Comparison of ENCODE assay signal across 24 cellular contexts in the genomic region with DNA sequence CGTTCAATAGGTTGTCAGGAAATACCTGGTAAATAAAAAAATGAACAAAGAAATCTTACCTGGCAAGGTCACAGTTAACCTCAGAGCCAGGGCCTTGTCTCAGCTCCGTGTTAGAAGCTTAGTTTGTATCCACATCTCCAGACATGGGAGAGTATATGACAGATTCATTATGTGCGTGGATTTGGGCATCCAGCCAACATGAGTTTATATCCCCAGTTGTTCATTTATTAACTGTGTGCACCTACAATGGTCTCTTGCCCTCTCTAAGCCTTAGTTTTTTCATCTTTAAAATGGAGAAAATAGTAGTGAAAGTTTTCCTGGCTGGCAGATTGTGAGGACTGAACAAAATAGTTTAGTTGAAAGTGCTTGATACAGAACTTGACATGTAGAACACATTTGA.
"Had no signal": no experiment of that assay in that cellular context is flagged by ENCODE, and none has a peak within 500 bp of the region (broad histone marks: within the 10 kb centered on the region; RNA-seq: fewer than 3 reads in every experiment).

No MANE protein-coding gene starts in this region.

- ATAC-seq: activated T-cell treated with anti-CD3 and anti-CD28 coated beads, Interleukin-2, amount 50 U/mL, for 4 hours; foreskin keratinocyte; left ventricle myocardium superior; natural killer cell treated with Interleukin-12 subunit alpha and Interleukin-12 subunit beta and Interleukin-15 and Interleukin-18, amount 100 ng/mL, for 72 hours had no signal

- H3K4me1 ChIP-seq: adrenal gland, ascending aorta, foreskin keratinocyte, prostate gland, spleen, upper lobe of left lung had no signal

- H3K27ac ChIP-seq: adrenal gland, ascending aorta, foreskin keratinocyte, ovary, prostate gland, spleen, thoracic aorta, upper lobe of left lung had no signal

- DNase-seq: activated B cell treated with CpG ODN at 0.5 μM for 24 hours; activated CD4-positive, alpha-beta T cell treated with anti-CD3 and anti-CD28 coated beads for 4 hours; activated CD4-positive, alpha-beta T cell treated with anti-CD3 and anti-CD28 coated beads, Interleukin-2, amount 50 U/mL, for 48 hours; activated CD8-positive, alpha-beta memory T cell treated with anti-CD3 and anti-CD28 coated beads, Interleukin-2, amount 50 U/mL, for 48 hours; activated naive CD4-positive, alpha-beta T cell; activated T-cell treated with anti-CD3 and anti-CD28 coated beads, Interleukin-2, amount 50 U/mL, for 4 hours; adrenal gland; central memory CD4-positive, alpha-beta T cell; dermis blood vessel endothelial cell; effector CD8-positive, alpha-beta T cell; foreskin keratinocyte; immature natural killer cell; kidney glomerular epithelial cell; left ventricle myocardium superior; ovary; spleen; stimulated activated CD4-positive, alpha-beta T cell treated with anti-CD3 and anti-CD28 coated beads, Interleukin-4, amount 100 ng/mL, for 24 hours; stimulated activated naive CD4-positive, alpha-beta T cell treated with Interleukin-2 at 50 U/mL for 16 hours; T1000; upper lobe of left lung had no signal

- H3K36me3 ChIP-seq: adrenal gland, ascending aorta, ovary, prostate gland, spleen, thoracic aorta, upper lobe of left lung had no signal

- H3K4me3 ChIP-seq: adrenal gland, ascending aorta, ovary, prostate gland, spleen, thoracic aorta, upper lobe of left lung had no signal

- H3K27me3 ChIP-seq: adrenal gland, ascending aorta, foreskin keratinocyte, ovary, spleen, upper lobe of left lung had no signal

- H3K9me3 ChIP-seq: adrenal gland, ascending aorta, ovary, prostate gland, spleen, thoracic aorta, upper lobe of left lung had no signal
